14 cellular contexts compared by ENCODE assay signal in the genomic region with DNA sequence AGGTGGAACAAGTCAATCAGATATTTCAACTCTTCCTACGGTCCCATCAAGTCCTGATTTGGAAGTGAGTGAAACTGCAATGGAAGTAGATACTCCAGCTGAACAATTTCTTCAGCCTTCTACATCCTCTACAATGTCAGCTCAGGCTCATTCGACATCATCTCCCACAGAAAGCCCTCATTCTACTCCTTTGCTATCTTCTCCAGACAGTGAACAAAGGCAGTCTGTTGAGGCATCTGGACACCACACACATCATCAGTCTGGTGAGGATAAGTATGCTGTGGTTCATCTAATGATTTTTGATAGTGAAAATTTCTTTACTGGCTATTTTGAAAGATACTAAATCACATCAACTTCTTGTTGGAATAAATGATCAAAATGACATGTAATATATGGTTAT.
"Had no signal": no experiment of that assay in that cellular context is flagged by ENCODE, and none has a peak within 500 bp of the region (broad histone marks: within the 10 kb centered on the region; RNA-seq: fewer than 3 reads in every experiment).

No MANE protein-coding gene starts in this region.

- H3K27ac Mint-ChIP-seq: activated naive CD4-positive, alpha-beta T cell treated with anti-CD3 and anti-CD28 coated beads, Interleukin-2, amount 10 ng/mL, durations not matched to agents 7 days and 5 days; nephron; stimulated activated naive CD8-positive, alpha-beta T cell treated with anti-CD3 and anti-CD28 coated beads, Interleukin-15, amount 100 ng/mL, for 72 hours had no signal

- H3K36me3 ChIP-seq: prostate gland had no signal

- H3K9me3 ChIP-seq: ascending aorta, gastroesophageal sphincter, left lung, prostate gland, right lobe of liver had no signal

- H3K27me3 ChIP-seq: ascending aorta, gastroesophageal sphincter, hepatocyte, left lung, right lobe of liver had no signal

- ATAC-seq: gastroesophageal sphincter; left lung; right lobe of liver; stimulated activated naive CD8-positive, alpha-beta T cell treated with anti-CD3 and anti-CD28 coated beads, Interleukin-15, amount 100 ng/mL, for 72 hours had no signal

- DNase-seq: activated CD4-positive, alpha-beta T cell treated with anti-CD3 and anti-CD28 coated beads, Interleukin-2, amount 50 U/mL, for 4 hours; activated CD4-positive, CD25-positive, alpha-beta regulatory T cell treated with anti-CD3 and anti-CD28 coated beads, Interleukin-2, amount 50 U/mL, for 72 hours; activated naive CD4-positive, alpha-beta T cell treated with anti-CD3 and anti-CD28 coated beads, Interleukin-2, amount 10 ng/mL, durations not matched to agents 7 days and 5 days; left lung; mesenchymal stem cell; right lobe of liver; stimulated activated naive CD8-positive, alpha-beta T cell treated with anti-CD3 and anti-CD28 coated beads, Interleukin-15, amount 100 ng/mL, for 72 hours; T-helper 1 cell; T1000 had no signal

- H3K4me1 ChIP-seq: ascending aorta, left lung, prostate gland, right lobe of liver had no signal

- H3K27ac ChIP-seq: ascending aorta, gastroesophageal sphincter, hepatocyte, left lung, prostate gland, right lobe of liver had no signal

- H3K4me3 ChIP-seq: ascending aorta, gastroesophageal sphincter, hepatocyte, left lung, prostate gland, right lobe of liver had no signal

- H3K9me3 Mint-ChIP-seq: activated naive CD4-positive, alpha-beta T cell treated with anti-CD3 and anti-CD28 coated beads, Interleukin-2, amount 10 ng/mL, durations not matched to agents 7 days and 5 days; nephron had no signal

- H3K4me3 Mint-ChIP-seq: activated naive CD4-positive, alpha-beta T cell treated with anti-CD3 and anti-CD28 coated beads, Interleukin-2, amount 10 ng/mL, durations not matched to agents 7 days and 5 days; nephron; stimulated activated naive CD8-positive, alpha-beta T cell treated with anti-CD3 and anti-CD28 coated beads, Interleukin-15, amount 100 ng/mL, for 72 hours had no signal

- H3K27me3 Mint-ChIP-seq: activated naive CD4-positive, alpha-beta T cell treated with anti-CD3 and anti-CD28 coated beads, Interleukin-2, amount 10 ng/mL, durations not matched to agents 7 days and 5 days; stimulated activated naive CD8-positive, alpha-beta T cell treated with anti-CD3 and anti-CD28 coated beads, Interleukin-15, amount 100 ng/mL, for 72 hours had no signal

- H3K4me1 Mint-ChIP-seq: activated naive CD4-positive, alpha-beta T cell treated with anti-CD3 and anti-CD28 coated beads, Interleukin-2, amount 10 ng/mL, durations not matched to agents 7 days and 5 days; nephron; stimulated activated naive CD8-positive, alpha-beta T cell treated with anti-CD3 and anti-CD28 coated beads, Interleukin-15, amount 100 ng/mL, for 72 hours had no signal
